1 cellular context compared by ENCODE assay signal in the genomic region with DNA sequence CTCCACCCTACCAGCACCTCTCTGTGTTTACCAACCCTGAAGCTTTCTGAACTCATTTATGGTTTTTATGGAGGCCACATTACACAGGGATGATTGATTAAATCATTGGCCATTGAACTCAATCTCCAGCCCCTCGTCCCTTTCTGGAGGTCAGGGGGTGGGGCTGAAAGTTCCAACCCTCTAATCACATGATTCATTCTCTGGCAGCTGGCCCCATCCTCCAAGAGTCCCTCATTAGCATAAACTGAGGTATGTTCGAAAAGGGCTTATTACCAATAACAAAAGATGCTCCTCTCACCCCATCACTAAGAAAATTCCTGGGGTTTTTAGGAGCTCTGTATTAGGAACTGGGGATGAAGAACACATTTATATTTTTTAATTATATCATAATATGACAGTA.
TF ChIP-seq lines count a peak whose summit lies in the region.

No MANE protein-coding gene starts in this region.

TF ChIP-seq in GM23338, 12 proteins besides CTCF, POLR2A, EP300 and RAD21 (continued from another document):
- TF ChIP-seq ZNF462 (CRISPR knock-in tag; IDR thresholded peaks at IDR 0.05) = no peak
